12 cellular contexts compared by ENCODE assay signal in the genomic region with DNA sequence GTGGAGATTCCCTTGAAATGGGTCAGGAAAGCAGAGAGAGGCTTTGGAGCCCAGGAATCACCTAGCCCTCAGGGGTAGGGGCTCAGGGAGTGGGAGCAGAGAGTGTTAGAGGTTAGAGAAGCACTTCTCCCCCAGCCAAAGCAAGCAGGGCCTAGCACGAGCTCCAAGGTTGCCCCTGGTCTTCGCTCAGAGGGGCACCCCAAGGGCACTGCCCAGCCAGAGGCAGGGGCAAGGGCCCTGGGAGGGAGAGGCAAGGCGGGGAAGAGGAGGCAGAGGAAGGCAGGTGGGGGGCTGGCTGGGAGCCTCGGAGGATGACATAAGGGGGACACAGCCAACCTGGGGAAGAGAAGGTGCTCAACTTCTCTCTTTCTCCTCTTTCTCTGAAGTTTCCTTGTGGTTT.
A peak's percentile ranks its signal among the peaks of the same experiment; 100 is the strongest.
DNase-seq lines count a peak whose midpoint lies in the region; FAIRE-seq and TF ChIP-seq lines count a peak whose summit lies in the region.
"Had no signal": no experiment of that assay in that cellular context is flagged by ENCODE, and none has a peak within 500 bp of the region (broad histone marks: within the 10 kb centered on the region; RNA-seq: fewer than 3 reads in every experiment).

No MANE protein-coding gene starts in this region.

- TF ChIP-seq CTCF in AG04450 (IDR thresholded peaks at IDR 0.05; ENCODE audit: low read depth, low read length) = no peak
- no peak for TF ChIP-seq CTCF in WERI-Rb-1 (IDR thresholded peaks at IDR 0.05; ENCODE audit: low read depth, low read length)
- TF ChIP-seq CTCF in keratinocyte (optimal IDR thresholded peaks at IDR 0.05 in 1 of 3, IDR thresholded peaks at IDR 0.05 in 1 of 3, conservative IDR thresholded peaks at IDR 0.05 in 1 of 3; ENCODE audit: extremely low read depth in 1 of 3, insufficient read depth in 2 of 3, low read length in 3 of 3) = no peak
- no peak for TF ChIP-seq CTCF in sigmoid colon (IDR thresholded peaks at IDR 0.05)

- H4K20me1 ChIP-seq in keratinocyte (ENCODE audit: control insufficient read depth, extremely low read depth, insufficient read depth, low read length) = no peaks in the 10 kb centered on the region

- H3K4me2 ChIP-seq in keratinocyte (ENCODE audit: control insufficient read depth, extremely low read depth, insufficient read depth, low read depth, low read length) = peak overlapping the region; percentile 9

- WGBS in sigmoid colon, 2 donors = 60 to 77% methylated on average over 4 of the region's 4 CpGs

- TF ChIP-seq EP300 in sigmoid colon (IDR thresholded peaks at IDR 0.05) = no peak

- H3K36me3 ChIP-seq in WERI-Rb-1 = peaks cover 4% of the 10 kb centered on the region; the same call in 1 of the 2 replicates
- peaks cover 0 to 3% of the 10 kb centered on the region in 2 experiments for H3K36me3 ChIP-seq in keratinocyte (ENCODE audit: control insufficient read depth in 2 of 2, extremely low read depth in 1 of 2, insufficient read depth in 2 of 2, low read length in 2 of 2)
- H3K36me3 ChIP-seq in sigmoid colon = no peaks in the 10 kb centered on the region
- H3K36me3 ChIP-seq: adrenal gland, Peyer's patch had no signal

- POLR2A ChIA-PET in AG04450 (lab: Yijun Ruan, JAX) = no interaction called here

- H3K4me1 ChIP-seq in keratinocyte (ENCODE audit: control insufficient read depth, extremely low read depth, insufficient read depth, low read length) (peaks cover 37% of the 10 kb centered on the region), sigmoid colon (peaks cover 0 to 58% (median 55%) of the 10 kb centered on the region in 4 donors)
- H3K4me1 ChIP-seq: adrenal gland had no signal

- no peak for FAIRE-seq in keratinocyte (lab: Jason Lieb, UNC)

- H3K9me1 ChIP-seq in keratinocyte (ENCODE audit: control insufficient read depth, extremely low read depth, insufficient read depth, low read length) = no peaks in the 10 kb centered on the region

- H2AFZ ChIP-seq in keratinocyte (ENCODE audit: control insufficient read depth, low read length) = no peak overlapping the region

- intact Hi-C loops in sigmoid colon (cut with DNase I) = no loop called here

- TF ChIP-seq POLR2A in sigmoid colon (IDR thresholded peaks at IDR 0.05) = no peak

- no peak overlapping the region for H3K9ac ChIP-seq in keratinocyte (ENCODE audit: control insufficient read depth, extremely low read depth, insufficient read depth, low read length)

- H3K9me3 ChIP-seq in AG04450 (ENCODE audit: control insufficient read depth, insufficient read depth, low read length) (peaks cover 7% of the 10 kb centered on the region; the same call in 1 of the 2 replicates), WERI-Rb-1 (ENCODE audit: severe bottlenecking) (no peaks in the 10 kb centered on the region), keratinocyte (ENCODE audit: control insufficient read depth, low read depth, low read length) (no peaks in the 10 kb centered on the region), sigmoid colon (no peaks in the 10 kb centered on the region)
- H3K9me3 ChIP-seq: adrenal gland, Peyer's patch had no signal

- no peaks in the 10 kb centered on the region for H3K79me2 ChIP-seq in keratinocyte (ENCODE audit: control insufficient read depth, insufficient read depth, low read length)

- dilution Hi-C loops in keratinocyte (cut with MboI; ENCODE audit: extremely low pct_ligation_motif_present, low sequenced_read_pairs) = no loop called here

- H3K27ac ChIP-seq in AG04450 (ENCODE audit: low read depth, low read length) (peak overlapping the region; percentile 2), WERI-Rb-1 (peak overlapping the region; percentile 88), keratinocyte (ENCODE audit: control insufficient read depth, insufficient read depth, low read length) (no peak overlapping the region), sigmoid colon (peak overlapping the region; percentile 66 to 90 (median 84))
- H3K27ac ChIP-seq: adrenal gland had no signal

- H3K4me3 ChIP-seq in AG04450 (ENCODE audit: low read depth, low read length) = no peak overlapping the region
- no peak overlapping the region for H3K4me3 ChIP-seq in WERI-Rb-1 (ENCODE audit: low read depth, low read length)
- no peak overlapping the region for H3K4me3 ChIP-seq in keratinocyte (ENCODE audit: control insufficient read depth in 2 of 3, extremely low read depth in 1 of 3, insufficient read depth in 2 of 3, low read depth in 1 of 3, low read length in 3 of 3)
- no peak overlapping the region for H3K4me3 ChIP-seq in sigmoid colon
- H3K4me3 ChIP-seq: adrenal gland, Peyer's patch had no signal

- DNase-seq in AG04450 (ENCODE audit: low read depth, low spot score) (no peak), WERI-Rb-1 (no peak), keratinocyte (ENCODE audit: low read depth, low spot score) (no peak), sigmoid colon (no peak), NCI-H2029 (lab: John Stamatoyannopoulos, UW) (no peak), NCI-H2227 (lab: John Stamatoyannopoulos, UW; ENCODE audit: unreplicated experiment) (no peak)
- DNase-seq in stimulated activated CD4-positive, alpha-beta T cell treated with anti-CD3 and anti-CD28 coated beads, Interleukin-1b, Interleukin-23, amount 100 ng/mL, for 48 hours = no peak
- no peak for DNase-seq in activated CD4-positive, alpha-beta T cell treated with anti-CD3 and anti-CD28 coated beads, Interleukin-2, amount 50 U/mL, for 4 hours
- DNase-seq: midbrain; Peyer's patch; stimulated activated naive CD4-positive, alpha-beta T cell had no signal

- H3K27me3 ChIP-seq in AG04450 (ENCODE audit: control insufficient read depth, insufficient read depth, low read length) = peaks cover 40% of the 10 kb centered on the region
- H3K27me3 ChIP-seq in WERI-Rb-1 (ENCODE audit: insufficient read depth, low read depth, severe bottlenecking) = no peaks in the 10 kb centered on the region
- no peaks in the 10 kb centered on the region for H3K27me3 ChIP-seq in keratinocyte (ENCODE audit: control insufficient read depth, extremely low read depth, insufficient read depth, low read length)
- H3K27me3 ChIP-seq in sigmoid colon = no peaks in the 10 kb centered on the region
- H3K27me3 ChIP-seq: adrenal gland, Peyer's patch had no signal

- CTCF ChIA-PET in AG04450 (lab: Charles Lee) = no interaction called here
